In the genomic region with DNA sequence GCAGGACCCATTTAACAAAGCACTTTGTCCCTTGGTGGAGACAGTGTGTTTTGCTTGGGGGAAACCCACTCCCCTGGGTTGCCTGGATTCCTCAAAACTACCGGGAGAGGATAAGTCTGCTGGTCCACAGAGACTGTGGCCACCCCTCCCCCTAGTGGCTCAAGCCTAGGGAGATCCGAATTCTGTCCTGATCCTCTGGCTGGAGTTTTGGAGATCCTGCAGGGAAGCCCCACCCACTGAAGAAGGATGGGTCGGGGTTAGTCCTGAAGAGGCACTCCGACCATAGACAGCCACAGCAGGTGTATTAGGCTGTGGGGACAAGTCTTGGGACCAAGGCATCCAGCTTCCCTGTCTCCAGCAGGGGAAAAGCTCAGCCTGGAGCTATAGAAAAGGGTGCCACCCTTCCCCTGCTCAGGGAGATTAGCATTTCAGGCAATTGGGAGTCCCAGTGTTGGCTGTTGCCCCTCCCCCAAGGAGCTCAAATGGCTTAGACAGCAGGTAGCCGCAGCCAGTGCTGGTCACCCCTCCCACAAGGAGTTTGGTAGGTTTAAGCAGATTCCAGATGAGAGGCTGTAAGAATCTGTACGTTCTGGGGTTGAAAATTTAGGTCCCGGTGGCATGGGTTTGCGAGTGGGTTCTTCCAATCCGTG, we compare ENCODE assay signal across 18 cellular contexts.
A peak's percentile ranks its signal among the peaks of the same experiment; 100 is the strongest.
DNase-seq lines count a peak whose midpoint lies in the region; ATAC-seq and TF ChIP-seq lines count a peak whose summit lies in the region.
"Had no signal": no experiment of that assay in that cellular context is flagged by ENCODE, and none has a peak within 500 bp of the region (broad histone marks: within the 10 kb centered on the region; RNA-seq: fewer than 3 reads in every experiment).

No MANE protein-coding gene starts in this region.

- no peak overlapping the region for H3T11ph ChIP-seq in H9 (ENCODE audit: low read length)

- H3K79me2 ChIP-seq in H9 (ENCODE audit: insufficient read depth, low read length): no peaks in the 10 kb centered on the region

- no peaks in the 10 kb centered on the region for H3K27me3 Mint-ChIP-seq in H9 (ENCODE audit: low read depth)
- H3K27me3 Mint-ChIP-seq: CD4-positive, alpha-beta memory T cell; IgD-negative memory B cell had no signal

- H3K4me3 Mint-ChIP-seq in H9: no peak overlapping the region
- H3K4me3 Mint-ChIP-seq: CD4-positive, alpha-beta memory T cell; IgD-negative memory B cell had no signal

- H3K9me3 Mint-ChIP-seq in H9: no peaks in the 10 kb centered on the region; a peak in 2 of 5 replicates

- TF ChIP-seq CTCF in H9 (conservative IDR thresholded peaks at IDR 0.05): peak; percentile 40; the same call in 2 of the 3 replicates

- no peak overlapping the region for H2BK120ac ChIP-seq in H9 (ENCODE audit: low read depth, low read length, poor library complexity, severe bottlenecking)

- WGBS in H9 (ENCODE audit: extremely low coverage, insufficient read length, low lambda C conversion rate): no CpG with 5 or more reads among the region's 9 CpGs

- intact Hi-C loops in posterior vena cava (cut with DNase I): no loop called here

- H2BK15ac ChIP-seq in H9 (ENCODE audit: low read depth, low read length): no peak overlapping the region

- H3K9me3 ChIP-seq in H9 (ENCODE audit: control insufficient read depth, low read depth, low read length): no peaks in the 10 kb centered on the region
- H3K9me3 ChIP-seq: A549, BE2C had no signal

- H3K27me3 ChIP-seq in H9 (ENCODE audit: insufficient read depth, low read length): no peaks in the 10 kb centered on the region
- H3K27me3 ChIP-seq: BE2C had no signal

- H4K20me1 ChIP-seq in H9 (ENCODE audit: control insufficient read depth, insufficient read depth, insufficient read length): no peaks in the 10 kb centered on the region

- H3K4me2 ChIP-seq in H9 (ENCODE audit: insufficient read depth, insufficient read length, low read length): no peak overlapping the region
- H3K4me2 ChIP-seq: A549 had no signal

- no peak overlapping the region for H2BK12ac ChIP-seq in H9 (ENCODE audit: insufficient read length, low read depth, low read length)

- no peak overlapping the region for H3K27ac ChIP-seq in H9 (ENCODE audit: insufficient read length, low read depth, low read length)
- H3K27ac ChIP-seq: A549, C4-2B had no signal

- H3K9ac ChIP-seq in H9 (ENCODE audit: extremely low read depth, insufficient read length, low read length): no peak overlapping the region

- 0 out of 7 replicates have a peak, but pooled peaks cover 0 to 4% (median 0%) of the 10 kb centered on the region in 3 experiments for H3K36me3 Mint-ChIP-seq in H9 (ENCODE audit: insufficient read depth in 1 of 3, low read depth in 3 of 3)
- H3K36me3 Mint-ChIP-seq: CD4-positive, alpha-beta memory T cell; IgD-negative memory B cell had no signal

- no peak overlapping the region for H2BK20ac ChIP-seq in H9 (ENCODE audit: low read depth, low read length, poor library complexity, severe bottlenecking)

- DNase-seq in H9 (peak; percentile 56), ecto neural progenitor cell (ENCODE audit: low spot score) (peak; percentile 42), iPS-NIHi7 (ENCODE audit: extremely low spot score) (peak; percentile 16), posterior vena cava (ENCODE audit: low spot score) (peak; percentile 37), NCI-H524 treated with DMSO at 0.1 percent for 48 hours (lab: John Stamatoyannopoulos, UW) (no peak), NCI-H2029 (lab: John Stamatoyannopoulos, UW) (no peak)
- DNase-seq: BE2C; CD4-positive, alpha-beta memory T cell; COR-L47; DMS153; DMS79 treated with DMSO at 0.1 percent for 48 hours; EL; GDM1; H7 had no signal

- H3K56ac ChIP-seq in H9 (ENCODE audit: insufficient read length, low read depth, low read length): no peak overlapping the region

- H4K91ac ChIP-seq in H9 (ENCODE audit: insufficient read length, low read depth, low read length): no peak overlapping the region

- ATAC-seq in HG03135 (IDR thresholded peaks at IDR 0.05; ENCODE audit: unreplicated experiment): no peak
- ATAC-seq: A549 had no signal

- no peaks in the 10 kb centered on the region for H3K23me2 ChIP-seq in H9 (ENCODE audit: insufficient read length, low read depth, low read length, poor library complexity, severe bottlenecking)

- H4K8ac ChIP-seq in H9 (replicated peaks; ENCODE audit: insufficient read length, low read depth, low read length): no peak overlapping the region

- H3K23ac ChIP-seq in H9 (ENCODE audit: insufficient read length, low read depth, low read length): no peak overlapping the region

- H2AFZ ChIP-seq in H9 (ENCODE audit: low read length): no peak overlapping the region

- H3K18ac ChIP-seq in H9 (ENCODE audit: insufficient read length, low read depth, low read length): no peak overlapping the region

- H3K79me1 ChIP-seq in H9 (ENCODE audit: insufficient read depth, low read depth, low read length, poor library complexity, severe bottlenecking): no peaks in the 10 kb centered on the region

- peaks cover 4% of the 10 kb centered on the region; the same call in 1 of the 2 replicates for H3K4me1 ChIP-seq in H9 (ENCODE audit: insufficient read depth, low read length)
- H3K4me1 ChIP-seq: A549 had no signal

- no peak overlapping the region for H3K4ac ChIP-seq in H9 (ENCODE audit: low read depth, low read length)

- no peak overlapping the region for H2BK5ac ChIP-seq in H9 (ENCODE audit: insufficient read length, low read length)

- no peak overlapping the region; a peak in 1 of 7 replicates for H3K27ac Mint-ChIP-seq in H9
- H3K27ac Mint-ChIP-seq: CD4-positive, alpha-beta memory T cell; IgD-negative memory B cell had no signal

- no peak overlapping the region for H3K14ac ChIP-seq in H9 (ENCODE audit: insufficient read depth, low read length)

- H2AK5ac ChIP-seq in H9 (ENCODE audit: insufficient read length, low read length): no peak overlapping the region

- H3K4me1 Mint-ChIP-seq in H9: peaks cover 6% of the 10 kb centered on the region in 2 experiments
- H3K4me1 Mint-ChIP-seq: CD4-positive, alpha-beta memory T cell; IgD-negative memory B cell had no signal

- no peak overlapping the region for H4K5ac ChIP-seq in H9 (ENCODE audit: insufficient read length, low read depth, low read length)

Comparison
In these comparisons a context has a peak if more than half of its experiments do, and no peak if none do; other contexts are left out.
1. DNase-seq: peak in H9 (single experiment), ecto neural progenitor cell (single experiment), iPS-NIHi7 (single experiment) and posterior vena cava (single experiment); none in NCI-H524 treated with DMSO at 0.1 percent for 48 hours (single experiment) and NCI-H2029 (single experiment).